Comparison of ENCODE assay signal across 9 cellular contexts in genomic region chr16:684067-684794, GRCh38.
DNase-seq lines count a peak whose midpoint lies in the region; ATAC-seq and TF ChIP-seq lines count a peak whose summit lies in the region.
"Had no signal": no experiment of that assay in that cellular context is flagged by ENCODE, and none has a peak within 500 bp of the region (broad histone marks: within the 10 kb centered on the region; RNA-seq: fewer than 3 reads in every experiment).

JMJD8 (minus strand) TSS chr16:684334; CDS start chr16:684319, 15 bp downstream.

- H3K27ac ChIP-seq in layer of hippocampus (ENCODE audit: low read depth, low read length), result peak within 1 kb of the TSS; percentile 77
- H3K27ac ChIP-seq: KMS-11 had no signal

- no peak for TF ChIP-seq CTCF in choroid plexus epithelial cell (conservative IDR thresholded peaks at IDR 0.05; ENCODE audit: low read depth, low read length)

- peak within 1 kb of the TSS; percentile 69 for H3K4me3 ChIP-seq in choroid plexus epithelial cell (ENCODE audit: low read depth, low read length)

- DNase-seq in Ammon's horn (ENCODE audit: low spot score), result peak; percentile 96
- DNase-seq in GM19238 (ENCODE audit: insufficient read length, low spot score), result peak; percentile 100
- DNase-seq in NCI-H524 treated with DMSO at 0.1 percent for 48 hours (lab: John Stamatoyannopoulos, UW), result peak; percentile 63
- DNase-seq in activated CD4-positive, alpha-beta T cell treated with anti-CD3 and anti-CD28 coated beads for 48 hours, result peak; percentile 98
- DNase-seq in choroid plexus epithelial cell (ENCODE audit: low read depth), result peak; percentile 97
- peak; percentile 91 to 98 for DNase-seq in stimulated activated CD4-positive, alpha-beta T cell treated with anti-CD3 and anti-CD28 coated beads, Interleukin-1b, Interleukin-23, amount 100 ng/mL, for 1 hour (ENCODE audit: low read depth in 2 of 2)

- H3K27me3 ChIP-seq in layer of hippocampus (ENCODE audit: control insufficient read depth, insufficient read depth, low read length), result no peaks in the 10 kb centered on the region

- ATAC-seq in HG03439 (IDR thresholded peaks at IDR 0.05; ENCODE audit: unreplicated experiment), result peak; percentile 54

Comparison
In these comparisons a context has a peak if more than half of its experiments do, and no peak if none do; other contexts are left out.
1. Peak in every context shown above with its lines: DNase-seq, ATAC-seq, H3K4me3 ChIP-seq and H3K27ac ChIP-seq.